In genomic region chr15:22980189-22981136, GRCh38 we compare ENCODE assay signal across 1 cellular context.
A peak's percentile ranks its signal among the peaks of the same experiment; 100 is the strongest.
TF ChIP-seq lines count a peak whose summit lies in the region.

CYFIP1 (minus strand) TSS chr15:22980368; CDS start chr15:22947285, 33,083 bp downstream.

TF ChIP-seq in HepG2, 621 proteins besides CTCF, POLR2A, EP300 and RAD21 (continued from another document and continues in another):
- TF ChIP-seq NFAT5 (CRISPR knock-in tag; IDR thresholded peaks at IDR 0.05) (no peak), BCLAF1 (IDR thresholded peaks at IDR 0.05) (no peak), PPARG (CRISPR knock-in tag; conservative IDR thresholded peaks at IDR 0.05) (peak; percentile 14; the same call in 1 of the 2 replicates), PCBP1 (IDR thresholded peaks at IDR 0.05; ENCODE audit: borderline replicate concordance, low read depth, low read length) (no peak), ZNF740 (CRISPR knock-in tag; IDR thresholded peaks at IDR 0.05) (0 out of 2 replicates have a peak, but pooled peaks have one; percentile 58), HNF4A (CRISPR knock-in tag; IDR thresholded peaks at IDR 0.05) (no peak), FOXO1 (CRISPR knock-in tag; IDR thresholded peaks at IDR 0.05) (no peak), ZNF124 (CRISPR knock-in tag; IDR thresholded peaks at IDR 0.05) (no peak), ELF3 (CRISPR knock-in tag; IDR thresholded peaks at IDR 0.05) (no peak), ZBTB34 (CRISPR knock-in tag; IDR thresholded peaks at IDR 0.05) (no peak), MTA1 (CRISPR knock-in tag; IDR thresholded peaks at IDR 0.05; ENCODE audit: borderline replicate concordance) (0 out of 2 replicates have a peak, but pooled peaks have one; percentile 58), ZKSCAN5 (CRISPR knock-in tag; IDR thresholded peaks at IDR 0.05) (no peak), PLSCR1 (CRISPR knock-in tag; IDR thresholded peaks at IDR 0.05; ENCODE audit: borderline replicate concordance) (no peak), TAF15 (IDR thresholded peaks at IDR 0.05; ENCODE audit: low read depth, low read length, poor library complexity, severe bottlenecking) (peak; percentile 67), ZSCAN9 (CRISPR knock-in tag; IDR thresholded peaks at IDR 0.05; ENCODE audit: borderline replicate concordance) (no peak), CREM (IDR thresholded peaks at IDR 0.05) (no peak), CREM (CRISPR knock-in tag; IDR thresholded peaks at IDR 0.05) (no peak), ZBTB3 (CRISPR knock-in tag; IDR thresholded peaks at IDR 0.05; ENCODE audit: borderline replicate concordance, low read depth) (no peak), ZNF343 (CRISPR knock-in tag; IDR thresholded peaks at IDR 0.05) (no peak), ATRX (CRISPR knock-in tag; IDR thresholded peaks at IDR 0.05; ENCODE audit: borderline replicate concordance) (no peak), KDM2A (CRISPR knock-in tag; IDR thresholded peaks at IDR 0.05; ENCODE audit: borderline replicate concordance, low read depth) (peak; percentile 83; the same call in 1 of the 2 replicates), DNMT3B (CRISPR knock-in tag; conservative IDR thresholded peaks at IDR 0.05) (no peak), HNRNPUL1 (IDR thresholded peaks at IDR 0.05; ENCODE audit: low read depth, low read length) (no peak), SP5 (CRISPR knock-in tag; IDR thresholded peaks at IDR 0.05; ENCODE audit: borderline replicate concordance, low read depth) (no peak), SMAD9 (CRISPR knock-in tag; IDR thresholded peaks at IDR 0.05) (no peak), STAG1 (CRISPR knock-in tag; IDR thresholded peaks at IDR 0.05) (no peak), RBM39 (IDR thresholded peaks at IDR 0.05; ENCODE audit: low read depth, low read length, poor library complexity, severe bottlenecking) (no peak), KDM6A (CRISPR knock-in tag; IDR thresholded peaks at IDR 0.05; ENCODE audit: low read depth) (no peak), USF2 (IDR thresholded peaks at IDR 0.05; ENCODE audit: low read depth, low read length) (no peak), USF2 (CRISPR knock-in tag; IDR thresholded peaks at IDR 0.05; ENCODE audit: borderline replicate concordance) (no peak), ZNF143 (CRISPR knock-in tag; IDR thresholded peaks at IDR 0.05) (no peak; the same call in 1 of the 2 replicates), ZNF792 (CRISPR knock-in tag; IDR thresholded peaks at IDR 0.05) (0 out of 2 replicates have a peak, but pooled peaks have one; percentile 40), SNAPC4 (CRISPR knock-in tag; IDR thresholded peaks at IDR 0.05) (no peak), ZNF20 (CRISPR knock-in tag; IDR thresholded peaks at IDR 0.05) (no peak), ZNF354B (CRISPR knock-in tag; IDR thresholded peaks at IDR 0.05) (no peak), POLR2G (IDR thresholded peaks at IDR 0.05; ENCODE audit: low read depth, low read length) (peak; percentile 73), HNF1B (CRISPR knock-in tag; IDR thresholded peaks at IDR 0.05) (peak; percentile 32; the same call in 1 of the 2 replicates), CEBPB (IDR thresholded peaks at IDR 0.05; ENCODE audit: borderline replicate concordance, low read depth, low read length) (no peak)
